Comparison of ENCODE assay signal across 9 cellular contexts in the genomic region with DNA sequence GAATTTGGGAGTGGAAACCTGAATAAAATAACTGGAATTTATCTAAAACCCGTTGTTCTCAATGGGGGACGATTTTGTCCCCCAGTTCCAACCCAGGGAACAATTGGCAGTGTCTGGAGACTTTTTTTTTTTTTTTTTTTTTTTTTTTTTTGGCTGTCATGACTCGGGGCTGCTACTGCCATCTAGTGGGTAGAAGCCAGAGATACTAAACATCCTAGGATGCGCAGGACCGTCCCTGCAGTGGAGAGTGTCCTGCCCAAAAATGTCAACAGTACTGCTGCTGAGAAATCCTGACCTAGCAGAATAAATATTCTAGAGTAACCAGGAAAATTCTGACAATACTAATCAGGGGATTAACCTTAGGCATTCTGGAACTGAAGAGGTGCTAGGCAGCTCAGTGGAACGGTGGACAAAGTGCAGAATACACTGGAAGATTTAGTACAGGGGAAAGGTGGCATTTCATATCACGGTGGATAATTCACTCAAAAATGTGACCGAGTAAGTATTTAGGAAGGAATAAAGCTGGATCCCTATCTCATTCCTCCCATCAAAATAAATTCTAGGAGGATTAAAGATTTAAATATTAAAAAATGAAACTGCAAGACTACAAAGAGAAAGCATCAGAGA.
DNase-seq lines count a peak whose midpoint lies in the region; ATAC-seq and TF ChIP-seq lines count a peak whose summit lies in the region.
"Had no signal": no experiment of that assay in that cellular context is flagged by ENCODE, and none has a peak within 500 bp of the region (broad histone marks: within the 10 kb centered on the region; RNA-seq: fewer than 3 reads in every experiment).

No MANE protein-coding gene starts in this region.

- ATAC-seq in activated naive CD8-positive, alpha-beta T cell treated with anti-CD3 and anti-CD28 coated beads, Interleukin-2, amount 50 U/mL, for 24 hours, result peak; percentile 69
- ATAC-seq in HG03565 (IDR thresholded peaks at IDR 0.05; ENCODE audit: unreplicated experiment) (no peak), HG02623 (IDR thresholded peaks at IDR 0.05; ENCODE audit: unreplicated experiment) (no peak)

- intact Hi-C loops in Caco-2 (cut with micrococcal nuclease; ENCODE audit: unreplicated experiment) (loop anchor here (1.0 kb wide), 1 partner anchor 124 kb away; no protein-coding TSS in a partner anchor), left ventricle myocardium inferior (cut with micrococcal nuclease) (loop anchor here (2.0 kb wide), 1 partner anchor 124 kb away; no protein-coding TSS in a partner anchor)

- H3K9me3 ChIP-seq in Caco-2 (no peaks in the 10 kb centered on the region), left ventricle myocardium inferior (replicated peaks) (no peaks in the 10 kb centered on the region)

- H3K4me1 ChIP-seq in Caco-2 (no peaks in the 10 kb centered on the region), left ventricle myocardium inferior (peaks cover 15% of the 10 kb centered on the region)

- H3K4me3 ChIP-seq in Caco-2 (ENCODE audit: low read depth, low read length), result no peak overlapping the region
- no peak overlapping the region for H3K4me3 ChIP-seq in left ventricle myocardium inferior
- H3K4me3 ChIP-seq: SK-N-MC had no signal

- no peaks in the 10 kb centered on the region for H3K9me3 Mint-ChIP-seq in Caco-2 (ENCODE audit: unreplicated experiment)
- no peaks in the 10 kb centered on the region for H3K9me3 Mint-ChIP-seq in activated naive CD8-positive, alpha-beta T cell treated with anti-CD3 and anti-CD28 coated beads, Interleukin-2, amount 50 U/mL, for 24 hours

- BruUV-seq in Caco-2 (replicated peaks; lab: Mats Ljungman, UMichigan), result no TSS peak

- H3K27me3 ChIP-seq in Caco-2 (replicated peaks; ENCODE audit: control insufficient read depth, insufficient read depth, low read length) (no peaks in the 10 kb centered on the region), left ventricle myocardium inferior (ENCODE audit: low read depth) (no peaks in the 10 kb centered on the region)

- no peaks in the 10 kb centered on the region for H3K36me3 Mint-ChIP-seq in Caco-2 (ENCODE audit: insufficient read depth, unreplicated experiment)
- no peaks in the 10 kb centered on the region for H3K36me3 Mint-ChIP-seq in activated naive CD8-positive, alpha-beta T cell treated with anti-CD3 and anti-CD28 coated beads, Interleukin-2, amount 50 U/mL, for 24 hours (ENCODE audit: low read depth)

- DNase-seq in Caco-2 (peak; percentile 57 to 78), HT1080 (ENCODE audit: low read depth) (peak; percentile 54), SKM-1 treated with dmso at 0.1 percent for 144 hours (lab: John Stamatoyannopoulos, UW; ENCODE audit: unreplicated experiment) (peak; percentile 45), left ventricle myocardium inferior (no peak)
- peak; percentile 57 for DNase-seq in activated naive CD8-positive, alpha-beta T cell treated with anti-CD3 and anti-CD28 coated beads, Interleukin-2, amount 50 U/mL, for 24 hours
- peak; percentile 4 to 36 for DNase-seq in stimulated activated CD4-positive, alpha-beta T cell treated with anti-CD3 and anti-CD28 coated beads, Interleukin-12 subunit alpha, Interleukin-12 subunit beta, amount 100 ng/mL, for 24 hours (ENCODE audit: low read depth in 2 of 2)

- H3K27ac Mint-ChIP-seq in Caco-2 (ENCODE audit: unreplicated experiment), result no peak overlapping the region
- no peak overlapping the region for H3K27ac Mint-ChIP-seq in activated naive CD8-positive, alpha-beta T cell treated with anti-CD3 and anti-CD28 coated beads, Interleukin-2, amount 50 U/mL, for 24 hours

- POLR2A ChIA-PET in Caco-2 (lab: Charles Lee), result no interaction called here

- H3K36me3 ChIP-seq in Caco-2 (ENCODE audit: control insufficient read depth, insufficient read depth, low read length), result no peaks in the 10 kb centered on the region
- H3K36me3 ChIP-seq in left ventricle myocardium inferior, result no peaks in the 10 kb centered on the region

- peaks cover 8% of the 10 kb centered on the region for H3K4me1 Mint-ChIP-seq in Caco-2 (ENCODE audit: low read depth, unreplicated experiment)
- H3K4me1 Mint-ChIP-seq in activated naive CD8-positive, alpha-beta T cell treated with anti-CD3 and anti-CD28 coated beads, Interleukin-2, amount 50 U/mL, for 24 hours, result peaks cover 6% of the 10 kb centered on the region

- TF ChIP-seq CTCF in Caco-2 (IDR thresholded peaks at IDR 0.05; ENCODE audit: insufficient read depth in 1 of 2, low read depth in 1 of 2, low read length in 1 of 2, severe bottlenecking in 1 of 2, unreplicated experiment in 1 of 2), result peak; percentile 69 to 71
- TF ChIP-seq CTCF in left ventricle myocardium inferior (IDR thresholded peaks at IDR 0.05; ENCODE audit: borderline replicate concordance), result peak; percentile 81

- H3K4me3 Mint-ChIP-seq in Caco-2 (ENCODE audit: unreplicated experiment), result no peak overlapping the region
- no peak overlapping the region for H3K4me3 Mint-ChIP-seq in activated naive CD8-positive, alpha-beta T cell treated with anti-CD3 and anti-CD28 coated beads, Interleukin-2, amount 50 U/mL, for 24 hours

- peak overlapping the region; percentile 31 for H3K27ac ChIP-seq in left ventricle myocardium inferior (replicated peaks)
- H3K27ac ChIP-seq: SK-N-MC had no signal

- peaks cover 14% of the 10 kb centered on the region for H3K27me3 Mint-ChIP-seq in Caco-2 (ENCODE audit: insufficient read depth, unreplicated experiment)
- peaks cover 1% of the 10 kb centered on the region for H3K27me3 Mint-ChIP-seq in activated naive CD8-positive, alpha-beta T cell treated with anti-CD3 and anti-CD28 coated beads, Interleukin-2, amount 50 U/mL, for 24 hours

- CTCF ChIA-PET in Caco-2 (lab: Charles Lee), result interaction anchor here (2.4 kb wide), 1 partner anchor 124 kb away, joined by 15 read pairs; no protein-coding TSS in a partner anchor
